Comparison of ENCODE assay signal across 9 cellular contexts in genomic region chr2:28413152-28413895, GRCh38. TPM values are rescaled to one million over a fixed set of nuclear protein-coding genes. Genes with fewer than 3 reads are reported as not detected.
DNase-seq lines count a peak whose midpoint lies in the region; ATAC-seq lines count a peak whose summit lies in the region.
"Had no signal": no experiment of that assay in that cellular context is flagged by ENCODE, and none has a peak within 500 bp of the region (broad histone marks: within the 10 kb centered on the region; RNA-seq: fewer than 3 reads in every experiment).

No MANE protein-coding gene starts in this region.

- peak overlapping the region; percentile 85 to 95 for H3K27ac Mint-ChIP-seq in natural killer cell treated with Interleukin-12 subunit alpha and Interleukin-12 subunit beta and Interleukin-15 and Interleukin-18, amount 100 ng/mL, for 72 hours

- H3K4me1 Mint-ChIP-seq in natural killer cell treated with Interleukin-12 subunit alpha and Interleukin-12 subunit beta and Interleukin-15 and Interleukin-18, amount 100 ng/mL, for 72 hours (ENCODE audit: low read depth in 2 of 2), result peaks cover 54 to 64% of the 10 kb centered on the region in 2 donors

- DNase-seq in DMS 273 (lab: John Stamatoyannopoulos, UW; ENCODE audit: unreplicated experiment), result peak; percentile 83
- peak; percentile 46 to 81 for DNase-seq in NCI-H187 (lab: John Stamatoyannopoulos, UW)
- DNase-seq in cerebellum (ENCODE audit: low spot score), result peak; percentile 45
- DNase-seq in natural killer cell treated with Interleukin-12 subunit alpha and Interleukin-12 subunit beta and Interleukin-15 and Interleukin-18, amount 100 ng/mL, for 72 hours (ENCODE audit: low spot score), result no peak
- no peak for DNase-seq in stimulated activated CD4-positive, alpha-beta T cell treated with anti-CD3 and anti-CD28 coated beads, Interleukin-15, amount 100 ng/mL, for 24 hours
- no peak for DNase-seq in NCI-H1436 treated with DMSO at 0.1 percent for 48 hours (lab: John Stamatoyannopoulos, UW)
- DNase-seq in T1000 (lab: John Stamatoyannopoulos, UW), result no peak
- DNase-seq: amygdala had no signal

- H3K27me3 Mint-ChIP-seq in natural killer cell treated with Interleukin-12 subunit alpha and Interleukin-12 subunit beta and Interleukin-15 and Interleukin-18, amount 100 ng/mL, for 72 hours, result no peaks in the 10 kb centered on the region

- no peaks in the 10 kb centered on the region for H3K9me3 Mint-ChIP-seq in natural killer cell treated with Interleukin-12 subunit alpha and Interleukin-12 subunit beta and Interleukin-15 and Interleukin-18, amount 100 ng/mL, for 72 hours

- peaks cover 10% of the 10 kb centered on the region for H3K36me3 Mint-ChIP-seq in natural killer cell treated with Interleukin-12 subunit alpha and Interleukin-12 subunit beta and Interleukin-15 and Interleukin-18, amount 100 ng/mL, for 72 hours

- H3K4me3 Mint-ChIP-seq in natural killer cell treated with Interleukin-12 subunit alpha and Interleukin-12 subunit beta and Interleukin-15 and Interleukin-18, amount 100 ng/mL, for 72 hours, result peak overlapping the region; percentile 53

- ATAC-seq in natural killer cell treated with Interleukin-12 subunit alpha and Interleukin-12 subunit beta and Interleukin-15 and Interleukin-18, amount 100 ng/mL, for 72 hours, result no peak
- no peak for ATAC-seq in HG02852 (IDR thresholded peaks at IDR 0.05; ENCODE audit: unreplicated experiment)

RNA-seq across cellular contexts. Expression of gene FOSL2, which starts 20.7 kb away (rescaled TPM):
- total RNA-seq in cerebellum, result 5.8 TPM
- 10 to 100 TPM; 44.5 to 52.5 TPM for total RNA-seq in natural killer cell treated with Interleukin-12 subunit alpha and Interleukin-12 subunit beta and Interleukin-15 and Interleukin-18, amount 100 ng/mL, for 72 hours

Comparison
In these comparisons a context has a peak if more than half of its experiments do, and no peak if none do; other contexts are left out.
1. DNase-seq: peak in DMS 273 (single experiment), NCI-H187 (2 of 2) and cerebellum (single experiment); none in natural killer cell treated with Interleukin-12 subunit alpha and Interleukin-12 subunit beta and Interleukin-15 and Interleukin-18, amount 100 ng/mL, for 72 hours (single experiment), stimulated activated CD4-positive, alpha-beta T cell treated with anti-CD3 and anti-CD28 coated beads, Interleukin-15, amount 100 ng/mL, for 24 hours (single experiment), NCI-H1436 treated with DMSO at 0.1 percent for 48 hours (single experiment) and T1000 (single experiment).